ENCODE assay signal across 27 cellular contexts in the genomic region with DNA sequence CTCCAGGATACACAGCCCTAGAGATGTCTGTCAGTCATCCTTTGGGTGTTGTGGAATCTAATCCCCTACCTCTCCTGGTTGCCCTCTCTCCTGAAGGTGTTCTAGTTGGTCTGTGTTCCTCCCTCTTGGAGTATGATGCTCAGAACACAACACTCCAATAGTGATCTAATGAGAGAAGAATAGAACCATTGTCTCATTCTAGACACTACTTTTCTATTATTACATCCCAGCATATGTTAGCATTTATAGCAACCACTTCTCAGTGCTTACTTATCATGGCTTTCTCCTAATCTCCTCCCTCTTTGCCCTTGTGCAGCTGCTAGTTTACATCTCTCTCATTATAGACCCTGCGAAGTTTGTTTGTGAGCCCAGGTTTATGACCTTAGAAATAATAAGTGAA.
"Had no signal": no experiment of that assay in that cellular context is flagged by ENCODE, and none has a peak within 500 bp of the region (broad histone marks: within the 10 kb centered on the region; RNA-seq: fewer than 3 reads in every experiment).

No MANE protein-coding gene starts in this region.

- H3K4me1 ChIP-seq: pancreas, right lobe of liver, suprapubic skin, tibial artery, upper lobe of right lung had no signal

- H3K36me3 ChIP-seq: brain microvascular endothelial cell, pancreas, right lobe of liver, suprapubic skin, tibial artery, upper lobe of right lung, WERI-Rb-1 had no signal

- FAIRE-seq: astrocyte, endothelial cell of umbilical vein, pancreas had no signal

- H3K27me3 ChIP-seq: brain microvascular endothelial cell, foreskin keratinocyte, pancreas, right lobe of liver, tibial artery had no signal

- H3K9me3 ChIP-seq: pancreas, right lobe of liver, suprapubic skin, tibial artery, upper lobe of right lung had no signal

- ATAC-seq: activated CD4-positive, CD25-positive, alpha-beta regulatory T cell treated with anti-CD3 and anti-CD28 coated beads, Interleukin-2, amount 50 U/mL, for 24 hours; foreskin keratinocyte; naive thymus-derived CD8-positive, alpha-beta T cell; right lobe of liver; stimulated activated naive B cell treated with anti-CD40 and anti-IgM and Interleukin-4, amounts not matched to agents 10 μg/mL and 1 μg/mL and 100 μg/mL, for 72 hours; T-helper 17 cell had no signal

- H3K4me2 ChIP-seq: smooth muscle cell had no signal

- DNase-seq: activated CD4-positive, alpha-beta T cell treated with anti-CD3 and anti-CD28 coated beads, Interleukin-2, amount 50 U/mL, for 48 hours; activated CD8-positive, alpha-beta memory T cell treated with anti-CD3 and anti-CD28 coated beads for 24 hours; activated effector memory CD4-positive, alpha-beta T cell treated with anti-CD3 and anti-CD28 coated beads, Interleukin-2, amount 50 U/mL, for 16 hours; activated naive CD4-positive, alpha-beta T cell treated with anti-CD3 and anti-CD28 coated beads, Interleukin-2, amount 10 ng/mL, durations not matched to agents 7 days and 5 days; amniotic stem cell; caudate nucleus; foreskin keratinocyte; naive thymus-derived CD8-positive, alpha-beta T cell; nucleus accumbens; right lobe of liver; stimulated activated CD4-positive, alpha-beta T cell treated with anti-CD3 and anti-CD28 coated beads, Interleukin-1b, Interleukin-23, amount 100 ng/mL, for 48 hours; stimulated activated naive B cell treated with anti-CD40 and anti-IgM and Interleukin-4, amounts not matched to agents 10 μg/mL and 1 μg/mL and 100 μg/mL, for 72 hours; T-helper 17 cell; T1000; tibial artery; upper lobe of right lung; WERI-Rb-1 had no signal

- H3K4me3 ChIP-seq: pancreas, right lobe of liver, smooth muscle cell, suprapubic skin, tibial artery, upper lobe of right lung had no signal

- H3K27ac ChIP-seq: brain microvascular endothelial cell, foreskin keratinocyte, pancreas, right lobe of liver, suprapubic skin, tibial artery, upper lobe of right lung, WERI-Rb-1 had no signal

- H3K4me3 Mint-ChIP-seq: activated naive CD4-positive, alpha-beta T cell treated with anti-CD3 and anti-CD28 coated beads, Interleukin-2, amount 10 ng/mL, durations not matched to agents 7 days and 5 days; activated T-helper 1 cell treated with anti-CD3 and anti-CD28 coated beads, Interleukin-12 subunit alpha, Interleukin-12 subunit beta, Interleukin-2, Interleukin-4 antibody, amounts not matched to agents 30 ng/mL and 10 ng/mL and 1 ng/mL, durations not matched to agents 14 hours and 24 hours and 36 hours; mesothelial cell of epicardium; naive thymus-derived CD8-positive, alpha-beta T cell; neural crest cell; stimulated activated naive B cell treated with anti-CD40 and anti-IgM and Interleukin-4, amounts not matched to agents 10 μg/mL and 1 μg/mL and 100 μg/mL, for 72 hours; T-helper 17 cell had no signal

- H3K27ac Mint-ChIP-seq: activated naive CD4-positive, alpha-beta T cell treated with anti-CD3 and anti-CD28 coated beads, Interleukin-2, amount 10 ng/mL, durations not matched to agents 7 days and 5 days; activated T-helper 1 cell treated with anti-CD3 and anti-CD28 coated beads, Interleukin-12 subunit alpha, Interleukin-12 subunit beta, Interleukin-2, Interleukin-4 antibody, amounts not matched to agents 30 ng/mL and 10 ng/mL and 1 ng/mL, durations not matched to agents 14 hours and 24 hours and 36 hours; mesothelial cell of epicardium; naive thymus-derived CD8-positive, alpha-beta T cell; stimulated activated naive B cell treated with anti-CD40 and anti-IgM and Interleukin-4, amounts not matched to agents 10 μg/mL and 1 μg/mL and 100 μg/mL, for 72 hours; T-helper 17 cell had no signal

- H3K4me1 Mint-ChIP-seq: activated naive CD4-positive, alpha-beta T cell treated with anti-CD3 and anti-CD28 coated beads, Interleukin-2, amount 10 ng/mL, durations not matched to agents 7 days and 5 days; mesothelial cell of epicardium; naive thymus-derived CD8-positive, alpha-beta T cell; neural crest cell had no signal

- H3K9me3 Mint-ChIP-seq: activated naive CD4-positive, alpha-beta T cell treated with anti-CD3 and anti-CD28 coated beads, Interleukin-2, amount 10 ng/mL, durations not matched to agents 7 days and 5 days; activated T-helper 1 cell treated with anti-CD3 and anti-CD28 coated beads, Interleukin-12 subunit alpha, Interleukin-12 subunit beta, Interleukin-2, Interleukin-4 antibody, amounts not matched to agents 30 ng/mL and 10 ng/mL and 1 ng/mL, durations not matched to agents 14 hours and 24 hours and 36 hours; mesothelial cell of epicardium; naive thymus-derived CD8-positive, alpha-beta T cell; neural crest cell; stimulated activated naive B cell treated with anti-CD40 and anti-IgM and Interleukin-4, amounts not matched to agents 10 μg/mL and 1 μg/mL and 100 μg/mL, for 72 hours had no signal
